Comparison of ENCODE assay signal across 1 cellular context in the genomic region with DNA sequence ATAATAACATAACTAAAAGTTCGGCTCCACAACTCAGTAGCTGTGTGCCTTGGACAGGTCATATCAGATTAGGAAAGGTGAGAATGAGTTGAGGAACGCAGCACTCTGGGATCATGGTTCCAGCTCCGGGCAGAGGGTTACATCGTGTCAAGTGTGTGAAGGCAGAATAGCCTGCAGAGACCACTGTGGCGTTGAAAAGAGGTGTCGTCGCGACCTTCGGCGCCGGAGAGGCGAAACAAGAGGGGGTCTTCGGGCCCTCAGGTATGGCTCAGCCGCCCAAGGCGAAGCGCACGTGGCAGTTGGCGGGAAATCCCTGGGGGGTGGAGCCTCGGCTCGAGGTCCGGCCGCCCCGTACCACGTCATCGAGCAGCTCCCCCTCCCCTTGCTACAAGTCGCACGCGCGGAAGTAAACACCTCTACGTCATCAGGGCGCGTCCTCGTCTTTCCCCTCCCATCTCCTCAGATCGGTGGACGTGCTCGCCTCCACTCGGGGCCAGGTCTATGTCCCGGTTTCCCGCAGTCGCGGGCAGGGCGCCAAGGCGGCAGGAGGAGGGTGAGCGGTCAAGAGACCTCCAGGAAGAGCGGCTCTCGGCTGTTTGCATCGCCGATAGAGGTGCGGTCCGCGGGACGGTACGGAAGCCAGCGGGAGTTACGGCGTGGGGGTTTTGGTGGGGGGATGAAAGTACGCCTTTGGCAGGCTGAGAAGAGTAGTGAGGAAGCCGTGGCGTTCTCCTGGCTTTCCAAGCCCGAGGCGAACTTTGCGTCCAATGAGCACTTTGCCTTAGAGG.
TF ChIP-seq lines count a peak whose summit lies in the region.

A gene with protein sequence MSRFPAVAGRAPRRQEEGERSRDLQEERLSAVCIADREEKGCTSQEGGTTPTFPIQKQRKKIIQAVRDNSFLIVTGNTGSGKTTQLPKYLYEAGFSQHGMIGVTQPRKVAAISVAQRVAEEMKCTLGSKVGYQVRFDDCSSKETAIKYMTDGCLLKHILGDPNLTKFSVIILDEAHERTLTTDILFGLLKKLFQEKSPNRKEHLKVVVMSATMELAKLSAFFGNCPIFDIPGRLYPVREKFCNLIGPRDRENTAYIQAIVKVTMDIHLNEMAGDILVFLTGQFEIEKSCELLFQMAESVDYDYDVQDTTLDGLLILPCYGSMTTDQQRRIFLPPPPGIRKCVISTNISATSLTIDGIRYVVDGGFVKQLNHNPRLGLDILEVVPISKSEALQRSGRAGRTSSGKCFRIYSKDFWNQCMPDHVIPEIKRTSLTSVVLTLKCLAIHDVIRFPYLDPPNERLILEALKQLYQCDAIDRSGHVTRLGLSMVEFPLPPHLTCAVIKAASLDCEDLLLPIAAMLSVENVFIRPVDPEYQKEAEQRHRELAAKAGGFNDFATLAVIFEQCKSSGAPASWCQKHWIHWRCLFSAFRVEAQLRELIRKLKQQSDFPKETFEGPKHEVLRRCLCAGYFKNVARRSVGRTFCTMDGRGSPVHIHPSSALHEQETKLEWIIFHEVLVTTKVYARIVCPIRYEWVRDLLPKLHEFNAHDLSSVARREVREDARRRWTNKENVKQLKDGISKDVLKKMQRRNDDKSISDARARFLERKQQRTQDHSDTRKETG (plus strand): TSS at position 440 of the 788 bp plus-strand sequence. CDS start 62 bp downstream, at position 502.

TF ChIP-seq in HEK293, 187 proteins besides CTCF, POLR2A, EP300 and RAD21 (continued from another document and continues in another):
- TF ChIP-seq ZIC2 (tag by site-specific recombination; IDR thresholded peaks at IDR 0.05) = no peak; the same call in none of the 2 replicates
- TF ChIP-seq ZNF677 (tag by site-specific recombination; IDR thresholded peaks at IDR 0.05) = no peak
- no peak for TF ChIP-seq ZNF670 (tag by site-specific recombination; IDR thresholded peaks at IDR 0.05; ENCODE audit: low read depth)
- TF ChIP-seq, protein P1, sequence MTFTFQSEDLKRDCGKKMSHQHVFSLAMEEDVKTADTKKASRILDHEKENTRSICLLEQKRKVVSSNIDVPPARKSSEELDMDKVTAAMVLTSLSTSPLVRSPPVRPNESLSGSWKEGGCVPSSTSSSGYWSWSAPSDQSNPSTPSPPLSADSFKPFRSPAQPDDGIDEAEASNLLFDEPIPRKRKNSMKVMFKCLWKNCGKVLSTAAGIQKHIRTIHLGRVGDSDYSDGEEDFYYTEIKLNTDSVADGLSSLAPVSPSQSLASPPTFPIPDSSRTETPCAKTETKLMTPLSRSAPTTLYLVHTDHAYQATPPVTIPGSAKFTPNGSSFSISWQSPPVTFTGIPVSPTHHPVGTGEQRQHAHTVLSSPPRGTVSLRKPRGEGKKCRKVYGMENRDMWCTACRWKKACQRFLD (tag by site-specific recombination; IDR thresholded peaks at IDR 0.05) = no peak
- TF ChIP-seq RBAK (tag by site-specific recombination; IDR thresholded peaks at IDR 0.05) = peak; percentile 40; the same call in 1 of the 2 replicates
- no peak for TF ChIP-seq ZNF138 (tag by site-specific recombination; IDR thresholded peaks at IDR 0.05; ENCODE audit: borderline replicate concordance)
- no peak for TF ChIP-seq SCRT1 (tag by site-specific recombination; IDR thresholded peaks at IDR 0.05; ENCODE audit: borderline replicate concordance)
- peak; percentile 54 for TF ChIP-seq ZNF664 (tag by site-specific recombination; IDR thresholded peaks at IDR 0.05)
- TF ChIP-seq ZNF292 (tag by site-specific recombination; IDR thresholded peaks at IDR 0.05; ENCODE audit: borderline replicate concordance, low read depth) = no peak
- TF ChIP-seq ZNF184 (tag by site-specific recombination; IDR thresholded peaks at IDR 0.05) = 0 out of 2 replicates have a peak, but pooled peaks have one; percentile 53
- 0 out of 2 replicates have a peak, but pooled peaks have one; percentile 63 for TF ChIP-seq ZNF792 (tag by site-specific recombination; IDR thresholded peaks at IDR 0.05)
- no peak for TF ChIP-seq ZNF391 (tag by site-specific recombination; IDR thresholded peaks at IDR 0.05; ENCODE audit: borderline replicate concordance, low read depth)
- no peak for TF ChIP-seq ZNF37A (tag by site-specific recombination; IDR thresholded peaks at IDR 0.05)
- TF ChIP-seq EGR2 (tag by site-specific recombination; IDR thresholded peaks at IDR 0.05; ENCODE audit: low read depth) = peak; percentile 55; the same call in 1 of the 2 replicates
- TF ChIP-seq ZNF707 (tag by site-specific recombination; IDR thresholded peaks at IDR 0.05) = no peak
- TF ChIP-seq TRIM28 (IDR thresholded peaks at IDR 0.05; ENCODE audit: borderline replicate concordance, low read length) = peak; percentile 67
- TF ChIP-seq, protein P2, sequence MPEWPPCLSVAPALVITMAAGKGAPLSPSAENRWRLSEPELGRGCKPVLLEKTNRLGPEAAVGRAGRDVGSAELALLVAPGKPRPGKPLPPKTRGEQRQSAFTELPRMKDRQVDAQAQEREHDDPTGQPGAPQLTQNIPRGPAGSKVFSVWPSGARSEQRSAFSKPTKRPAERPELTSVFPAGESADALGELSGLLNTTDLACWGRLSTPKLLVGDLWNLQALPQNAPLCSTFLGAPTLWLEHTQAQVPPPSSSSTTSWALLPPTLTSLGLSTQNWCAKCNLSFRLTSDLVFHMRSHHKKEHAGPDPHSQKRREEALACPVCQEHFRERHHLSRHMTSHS (tag by site-specific recombination; IDR thresholded peaks at IDR 0.05) = no peak; the same call in 1 of the 2 replicates
- TF ChIP-seq WT1 (tag by site-specific recombination; IDR thresholded peaks at IDR 0.05) = peak; percentile 63
- no peak for TF ChIP-seq ZNF544 (tag by site-specific recombination; IDR thresholded peaks at IDR 0.05)
- TF ChIP-seq, protein P3, sequence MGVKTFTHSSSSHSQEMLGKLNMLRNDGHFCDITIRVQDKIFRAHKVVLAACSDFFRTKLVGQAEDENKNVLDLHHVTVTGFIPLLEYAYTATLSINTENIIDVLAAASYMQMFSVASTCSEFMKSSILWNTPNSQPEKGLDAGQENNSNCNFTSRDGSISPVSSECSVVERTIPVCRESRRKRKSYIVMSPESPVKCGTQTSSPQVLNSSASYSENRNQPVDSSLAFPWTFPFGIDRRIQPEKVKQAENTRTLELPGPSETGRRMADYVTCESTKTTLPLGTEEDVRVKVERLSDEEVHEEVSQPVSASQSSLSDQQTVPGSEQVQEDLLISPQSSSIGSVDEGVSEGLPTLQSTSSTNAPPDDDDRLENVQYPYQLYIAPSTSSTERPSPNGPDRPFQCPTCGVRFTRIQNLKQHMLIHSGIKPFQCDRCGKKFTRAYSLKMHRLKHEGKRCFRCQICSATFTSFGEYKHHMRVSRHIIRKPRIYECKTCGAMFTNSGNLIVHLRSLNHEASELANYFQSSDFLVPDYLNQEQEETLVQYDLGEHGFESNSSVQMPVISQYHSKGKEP (tag by site-specific recombination; IDR thresholded peaks at IDR 0.05) = no peak
- TF ChIP-seq, protein P4, sequence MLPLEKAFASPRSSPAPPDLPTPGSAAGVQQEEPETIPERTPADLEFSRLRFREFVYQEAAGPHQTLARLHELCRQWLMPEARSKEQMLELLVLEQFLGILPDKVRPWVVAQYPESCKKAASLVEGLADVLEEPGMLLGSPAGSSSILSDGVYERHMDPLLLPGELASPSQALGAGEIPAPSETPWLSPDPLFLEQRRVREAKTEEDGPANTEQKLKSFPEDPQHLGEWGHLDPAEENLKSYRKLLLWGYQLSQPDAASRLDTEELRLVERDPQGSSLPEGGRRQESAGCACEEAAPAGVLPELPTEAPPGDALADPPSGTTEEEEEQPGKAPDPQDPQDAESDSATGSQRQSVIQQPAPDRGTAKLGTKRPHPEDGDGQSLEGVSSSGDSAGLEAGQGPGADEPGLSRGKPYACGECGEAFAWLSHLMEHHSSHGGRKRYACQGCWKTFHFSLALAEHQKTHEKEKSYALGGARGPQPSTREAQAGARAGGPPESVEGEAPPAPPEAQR (tag by site-specific recombination; IDR thresholded peaks at IDR 0.05) = peak; percentile 63
- peak; percentile 97 for TF ChIP-seq ZNF24 (tag by site-specific recombination; IDR thresholded peaks at IDR 0.05)
- TF ChIP-seq ZNF785 (tag by site-specific recombination; IDR thresholded peaks at IDR 0.05) = peak; percentile 82
- TF ChIP-seq ZNF747 (tag by site-specific recombination; IDR thresholded peaks at IDR 0.05) = no peak
- peak; percentile 75; the same call in 1 of the 2 replicates for TF ChIP-seq KLF9 (tag by site-specific recombination; IDR thresholded peaks at IDR 0.05; ENCODE audit: low read depth)
- TF ChIP-seq ZSCAN30 (tag by site-specific recombination; IDR thresholded peaks at IDR 0.05) = peak; percentile 96
- TF ChIP-seq ZBTB21 (tag by site-specific recombination; IDR thresholded peaks at IDR 0.05) = peak; percentile 99
- TF ChIP-seq, protein P5, sequence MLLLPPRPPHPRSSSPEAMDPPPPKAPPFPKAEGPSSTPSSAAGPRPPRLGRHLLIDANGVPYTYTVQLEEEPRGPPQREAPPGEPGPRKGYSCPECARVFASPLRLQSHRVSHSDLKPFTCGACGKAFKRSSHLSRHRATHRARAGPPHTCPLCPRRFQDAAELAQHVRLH (tag by site-specific recombination; IDR thresholded peaks at IDR 0.05) = peak; percentile 96
- TF ChIP-seq ZNF610 (tag by site-specific recombination; IDR thresholded peaks at IDR 0.05; ENCODE audit: borderline replicate concordance) = peak; percentile 84
- TF ChIP-seq ZNF169 (tag by site-specific recombination; IDR thresholded peaks at IDR 0.05) = 0 out of 2 replicates have a peak, but pooled peaks have one; percentile 78
- no peak for TF ChIP-seq ZNF112 (tag by site-specific recombination; IDR thresholded peaks at IDR 0.05)
- no peak for TF ChIP-seq ZNF837 (tag by site-specific recombination; IDR thresholded peaks at IDR 0.05)
- TF ChIP-seq ZNF132 (tag by site-specific recombination; IDR thresholded peaks at IDR 0.05; ENCODE audit: borderline replicate concordance) = no peak
- peak; percentile 60 for TF ChIP-seq ZNF366 (tag by site-specific recombination; conservative IDR thresholded peaks at IDR 0.05)
- peak; percentile 89 for TF ChIP-seq ZEB2 (tag by site-specific recombination; IDR thresholded peaks at IDR 0.05)
- TF ChIP-seq ZFP3 (tag by site-specific recombination; IDR thresholded peaks at IDR 0.05; ENCODE audit: low read depth) = no peak
- peak; percentile 51; the same call in 1 of the 2 replicates for TF ChIP-seq ZNF133 (tag by site-specific recombination; IDR thresholded peaks at IDR 0.05)
- TF ChIP-seq, protein P6, sequence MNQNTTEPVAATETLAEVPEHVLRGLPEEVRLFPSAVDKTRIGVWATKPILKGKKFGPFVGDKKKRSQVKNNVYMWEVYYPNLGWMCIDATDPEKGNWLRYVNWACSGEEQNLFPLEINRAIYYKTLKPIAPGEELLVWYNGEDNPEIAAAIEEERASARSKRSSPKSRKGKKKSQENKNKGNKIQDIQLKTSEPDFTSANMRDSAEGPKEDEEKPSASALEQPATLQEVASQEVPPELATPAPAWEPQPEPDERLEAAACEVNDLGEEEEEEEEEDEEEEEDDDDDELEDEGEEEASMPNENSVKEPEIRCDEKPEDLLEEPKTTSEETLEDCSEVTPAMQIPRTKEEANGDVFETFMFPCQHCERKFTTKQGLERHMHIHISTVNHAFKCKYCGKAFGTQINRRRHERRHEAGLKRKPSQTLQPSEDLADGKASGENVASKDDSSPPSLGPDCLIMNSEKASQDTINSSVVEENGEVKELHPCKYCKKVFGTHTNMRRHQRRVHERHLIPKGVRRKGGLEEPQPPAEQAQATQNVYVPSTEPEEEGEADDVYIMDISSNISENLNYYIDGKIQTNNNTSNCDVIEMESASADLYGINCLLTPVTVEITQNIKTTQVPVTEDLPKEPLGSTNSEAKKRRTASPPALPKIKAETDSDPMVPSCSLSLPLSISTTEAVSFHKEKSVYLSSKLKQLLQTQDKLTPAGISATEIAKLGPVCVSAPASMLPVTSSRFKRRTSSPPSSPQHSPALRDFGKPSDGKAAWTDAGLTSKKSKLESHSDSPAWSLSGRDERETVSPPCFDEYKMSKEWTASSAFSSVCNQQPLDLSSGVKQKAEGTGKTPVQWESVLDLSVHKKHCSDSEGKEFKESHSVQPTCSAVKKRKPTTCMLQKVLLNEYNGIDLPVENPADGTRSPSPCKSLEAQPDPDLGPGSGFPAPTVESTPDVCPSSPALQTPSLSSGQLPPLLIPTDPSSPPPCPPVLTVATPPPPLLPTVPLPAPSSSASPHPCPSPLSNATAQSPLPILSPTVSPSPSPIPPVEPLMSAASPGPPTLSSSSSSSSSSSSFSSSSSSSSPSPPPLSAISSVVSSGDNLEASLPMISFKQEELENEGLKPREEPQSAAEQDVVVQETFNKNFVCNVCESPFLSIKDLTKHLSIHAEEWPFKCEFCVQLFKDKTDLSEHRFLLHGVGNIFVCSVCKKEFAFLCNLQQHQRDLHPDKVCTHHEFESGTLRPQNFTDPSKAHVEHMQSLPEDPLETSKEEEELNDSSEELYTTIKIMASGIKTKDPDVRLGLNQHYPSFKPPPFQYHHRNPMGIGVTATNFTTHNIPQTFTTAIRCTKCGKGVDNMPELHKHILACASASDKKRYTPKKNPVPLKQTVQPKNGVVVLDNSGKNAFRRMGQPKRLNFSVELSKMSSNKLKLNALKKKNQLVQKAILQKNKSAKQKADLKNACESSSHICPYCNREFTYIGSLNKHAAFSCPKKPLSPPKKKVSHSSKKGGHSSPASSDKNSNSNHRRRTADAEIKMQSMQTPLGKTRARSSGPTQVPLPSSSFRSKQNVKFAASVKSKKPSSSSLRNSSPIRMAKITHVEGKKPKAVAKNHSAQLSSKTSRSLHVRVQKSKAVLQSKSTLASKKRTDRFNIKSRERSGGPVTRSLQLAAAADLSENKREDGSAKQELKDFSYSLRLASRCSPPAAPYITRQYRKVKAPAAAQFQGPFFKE (tag by site-specific recombination; IDR thresholded peaks at IDR 0.05; ENCODE audit: borderline replicate concordance) = peak; percentile 59; the same call in 1 of the 2 replicates
- TF ChIP-seq ZNF654 (tag by site-specific recombination; IDR thresholded peaks at IDR 0.05; ENCODE audit: low read depth) = no peak; the same call in 1 of the 2 replicates
- TF ChIP-seq, protein P7, sequence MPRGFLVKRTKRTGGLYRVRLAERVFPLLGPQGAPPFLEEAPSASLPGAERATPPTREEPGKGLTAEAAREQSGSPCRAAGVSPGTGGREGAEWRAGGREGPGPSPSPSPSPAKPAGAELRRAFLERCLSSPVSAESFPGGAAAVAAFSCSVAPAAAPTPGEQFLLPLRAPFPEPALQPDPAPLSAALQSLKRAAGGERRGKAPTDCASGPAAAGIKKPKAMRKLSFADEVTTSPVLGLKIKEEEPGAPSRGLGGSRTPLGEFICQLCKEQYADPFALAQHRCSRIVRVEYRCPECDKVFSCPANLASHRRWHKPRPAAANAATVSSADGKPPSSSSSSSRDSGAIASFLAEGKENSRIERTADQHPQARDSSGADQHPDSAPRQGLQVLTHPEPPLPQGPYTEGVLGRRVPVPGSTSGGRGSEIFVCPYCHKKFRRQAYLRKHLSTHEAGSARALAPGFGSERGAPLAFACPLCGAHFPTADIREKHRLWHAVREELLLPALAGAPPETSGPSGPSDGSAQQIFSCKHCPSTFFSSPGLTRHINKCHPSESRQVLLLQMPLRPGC (tag by site-specific recombination; IDR thresholded peaks at IDR 0.05) = peak; percentile 75
- TF ChIP-seq ZNF146 (tag by site-specific recombination; IDR thresholded peaks at IDR 0.05) = 0 out of 2 replicates have a peak, but pooled peaks have one; percentile 37
- no peak; the same call in 1 of the 2 replicates for TF ChIP-seq GLIS2 (tag by site-specific recombination; IDR thresholded peaks at IDR 0.05)
- TF ChIP-seq KLF8 (tag by site-specific recombination; IDR thresholded peaks at IDR 0.05) = peak; percentile 89
- TF ChIP-seq ZNF555 (tag by site-specific recombination; conservative IDR thresholded peaks at IDR 0.05) = no peak
